Comparison of ENCODE assay signal across 8 cellular contexts in genomic region chr7:116499168-116500070, GRCh38. TPM values are rescaled to one million over a fixed set of nuclear protein-coding genes. Genes with fewer than 3 reads are reported as not detected.
A peak's percentile ranks its signal among the peaks of the same experiment; 100 is the strongest.
DNase-seq lines count a peak whose midpoint lies in the region; ATAC-seq and TF ChIP-seq lines count a peak whose summit lies in the region.

A gene with protein sequence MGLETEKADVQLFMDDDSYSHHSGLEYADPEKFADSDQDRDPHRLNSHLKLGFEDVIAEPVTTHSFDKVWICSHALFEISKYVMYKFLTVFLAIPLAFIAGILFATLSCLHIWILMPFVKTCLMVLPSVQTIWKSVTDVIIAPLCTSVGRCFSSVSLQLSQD (plus strand): TSS chr7:116499738. CDS start chr7:116499782, 44 bp downstream.

- H3K27ac Mint-ChIP-seq in CD4-positive, alpha-beta memory T cell: peak within 1 kb of the TSS in 2 of 7 donors; percentile 12 to 57

- intact Hi-C loops in CD4-positive, alpha-beta memory T cell (cut with micrococcal nuclease): no loop called here
- intact Hi-C loops in adrenal gland (cut with DNase I) (no loop called here), left cardiac atrium (cut with DNase I) (loop anchor here in 1 of 2 donors (10.0 kb wide), 1 partner anchor 55 kb away; no protein-coding TSS in a partner anchor), posterior cingulate gyrus (cut with DNase I) (no loop called here)

- H3K9me3 ChIP-seq in CD4-positive, alpha-beta memory T cell (ENCODE audit: control insufficient read depth in 1 of 2, low read length in 2 of 2): no peaks in the 10 kb centered on the region
- H3K9me3 ChIP-seq in adrenal gland (replicated peaks in 1 of 3): no peaks in the 10 kb centered on the region

- peaks cover 18% of the 10 kb centered on the region for H3K4me1 ChIP-seq in CD4-positive, alpha-beta memory T cell (ENCODE audit: insufficient read depth, low read length)
- peaks cover 0 to 3% of the 10 kb centered on the region in 2 donors for H3K4me1 ChIP-seq in adrenal gland (replicated peaks in 1 of 2)

- no peak within 1 kb of the TSS for H3K27ac ChIP-seq in CD4-positive, alpha-beta memory T cell (ENCODE audit: low read depth, low read length)
- peak within 1 kb of the TSS in 3 of 5 donors; percentile 39 to 86 (median 41) for H3K27ac ChIP-seq in adrenal gland

- CTCF ChIA-PET in CD4-positive, alpha-beta memory T cell (lab: Charles Lee; ENCODE audit: partially characterized antibody): interaction anchor here (0.6 to 0.7 kb wide), 2 partner anchors 27 kb away, joined by 3 read pairs; no protein-coding TSS in a partner anchor

- H3K36me3 Mint-ChIP-seq in CD4-positive, alpha-beta memory T cell: no peaks in the 10 kb centered on the region

- POLR2A ChIA-PET in CD4-positive, alpha-beta memory T cell (lab: Charles Lee; ENCODE audit: partially characterized antibody): no interaction called here

- peaks cover 0 to 7% (median 0%) of the 10 kb centered on the region in 8 donors for H3K9me3 Mint-ChIP-seq in CD4-positive, alpha-beta memory T cell

- peaks cover 32 to 35% of the 10 kb centered on the region in 2 donors for H3K27me3 Mint-ChIP-seq in CD4-positive, alpha-beta memory T cell

- peak in 3 of 5 donors; percentile 6 to 43 (median 6) for DNase-seq in CD4-positive, alpha-beta memory T cell
- DNase-seq in NCI-H226: peak; percentile 34
- peak; percentile 31 to 54 (median 46) for DNase-seq in adrenal gland
- peak; percentile 84 for DNase-seq in left cardiac atrium
- peak in 7 of 10 donors; percentile 6 to 81 (median 36) for DNase-seq in posterior cingulate gyrus
- DNase-seq in AML-193 (lab: John Stamatoyannopoulos, UW): no peak

- peak in 1 of 2 donors; percentile 20 for TF ChIP-seq POLR2A in adrenal gland (IDR thresholded peaks at IDR 0.05)

- TF ChIP-seq CTCF in adrenal gland (IDR thresholded peaks at IDR 0.05): no peak

- ATAC-seq in GM21360 (IDR thresholded peaks at IDR 0.05; ENCODE audit: unreplicated experiment) (peak; percentile 53), left cardiac atrium (peak; percentile 92), HG03565 (IDR thresholded peaks at IDR 0.05; ENCODE audit: unreplicated experiment) (no peak)

- WGBS in adrenal gland, 4 donors: 5 to 53% (median 9%) methylated on average over 3 to 85 of the region's 85 CpGs

- H3K4me3 ChIP-seq in CD4-positive, alpha-beta memory T cell (ENCODE audit: low read length in 2 of 2): peak within 1 kb of the TSS in 1 of 2 donors; percentile 35
- peak within 1 kb of the TSS in 2 of 4 donors; percentile 46 to 76 for H3K4me3 ChIP-seq in adrenal gland

- peaks cover 24% of the 10 kb centered on the region for H3K27me3 ChIP-seq in CD4-positive, alpha-beta memory T cell (ENCODE audit: insufficient read depth, low read length)
- H3K27me3 ChIP-seq in adrenal gland: no peaks in the 10 kb centered on the region

- no peaks in the 10 kb centered on the region for H3K36me3 ChIP-seq in CD4-positive, alpha-beta memory T cell (ENCODE audit: insufficient read depth, low read length)
- H3K36me3 ChIP-seq in adrenal gland (replicated peaks in 1 of 2): no peaks in the 10 kb centered on the region

- H3K4me1 Mint-ChIP-seq in CD4-positive, alpha-beta memory T cell: peaks cover 8 to 11% (median 10%) of the 10 kb centered on the region in 4 donors

- peak within 1 kb of the TSS; percentile 75 to 91 (median 82) for H3K4me3 Mint-ChIP-seq in CD4-positive, alpha-beta memory T cell

RNA-seq across cellular contexts. Expression of the gene that starts here (rescaled TPM):
- total RNA-seq in CD4-positive, alpha-beta memory T cell: under 1 TPM in 1 of 2 experiments, not detected in 1; 0.19 TPM
- polyA plus RNA-seq in CD4-positive, alpha-beta memory T cell: not detected
- total RNA-seq in adrenal gland (10 to 100 TPM; 10.7 to 29.1 (median 16.1) TPM), left cardiac atrium (100 to 1,000 TPM; 167 to 244 TPM)
- 10 to 100 TPM in 2 of 3 donors, 1 to 10 TPM in 1; 9.8 to 37.0 (median 14.8) TPM for polyA plus RNA-seq in adrenal gland

Comparison
In these comparisons a context has a peak if more than half of its experiments do, and no peak if none do; other contexts are left out.
1. RNA of the gene that starts here (total RNA-seq): 167 to 244 TPM in left cardiac atrium and 10.7 to 29.1 TPM in adrenal gland; 0.19 TPM in CD4-positive, alpha-beta memory T cell; every median in the first group is over 4 times any median in the second.
2. RNA of the gene that starts here (total RNA-seq): 167 to 244 TPM in left cardiac atrium; 10.7 to 29.1 TPM in adrenal gland; every median in the first group is over 4 times any median in the second.
3. RNA of the gene that starts here (polyA plus RNA-seq): 9.8 to 37.0 TPM in adrenal gland; not detected in CD4-positive, alpha-beta memory T cell; every median in the first group is over 10 times any median in the second.
4. Peak in DNase-seq in CD4-positive, alpha-beta memory T cell; RNA of the gene not detected or under 1 TPM.
5. DNase-seq: peak in NCI-H226 (single experiment), adrenal gland (7 of 7), left cardiac atrium (single experiment) and posterior cingulate gyrus (7 of 10); none in AML-193 (0 of 2).